10 cellular contexts compared by ENCODE assay signal in the genomic region with DNA sequence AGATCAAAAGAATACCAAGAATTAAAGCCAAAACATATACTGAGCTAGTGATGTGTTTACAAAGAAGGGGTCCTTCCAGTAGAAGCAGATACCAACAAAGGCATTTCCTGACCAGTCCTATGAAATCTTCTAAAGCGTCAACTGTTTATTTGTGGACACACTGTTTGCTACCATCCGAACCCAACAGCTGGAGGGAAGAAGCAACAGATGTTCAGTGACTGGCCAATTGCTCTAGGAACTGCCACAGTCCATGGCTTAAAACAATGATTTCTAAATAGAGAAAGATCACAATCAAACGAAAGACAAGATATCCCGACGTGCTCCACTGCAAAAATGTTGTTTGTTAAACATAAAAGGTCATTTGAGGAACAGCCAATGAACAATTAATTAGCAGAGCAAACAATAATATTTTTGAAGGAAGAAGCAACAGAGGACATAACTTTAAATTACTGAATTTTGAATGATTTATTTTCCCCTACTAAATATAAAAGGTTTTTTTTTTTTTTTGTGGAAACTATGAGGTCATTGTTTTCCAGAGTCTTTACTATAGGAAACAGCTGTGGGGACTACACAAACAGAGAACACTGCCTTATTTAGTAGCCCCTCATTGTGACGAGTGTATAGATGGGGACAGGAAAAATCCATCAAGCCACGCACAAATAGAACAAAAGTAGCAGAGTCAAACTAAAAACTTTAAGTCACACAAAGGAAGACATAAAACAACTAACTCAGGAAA. TPM values are rescaled to one million over a fixed set of nuclear protein-coding genes. Genes with fewer than 3 reads are reported as not detected.
DNase-seq lines count a peak whose midpoint lies in the region; ATAC-seq and FAIRE-seq lines count a peak whose summit lies in the region.
"Had no signal": no experiment of that assay in that cellular context is flagged by ENCODE, and none has a peak within 500 bp of the region (broad histone marks: within the 10 kb centered on the region; RNA-seq: fewer than 3 reads in every experiment).

No MANE protein-coding gene starts in this region.

- peak; percentile 99 for FAIRE-seq in endometrium (lab: Jason Lieb, UNC)
- FAIRE-seq in GM19239 (lab: Jason Lieb, UNC): no peak

- no peak for ATAC-seq in HG03342 (IDR thresholded peaks at IDR 0.05; ENCODE audit: unreplicated experiment)

- H3K27ac ChIP-seq in substantia nigra (ENCODE audit: low read depth, low read length, poor library complexity, severe bottlenecking): peak overlapping the region; percentile 91

- DNase-seq in OCI-M1 (lab: John Stamatoyannopoulos, UW): peak; percentile 13
- peak; percentile 93 to 95 for DNase-seq in lung microvascular endothelial cell (ENCODE audit: low read depth in 2 of 2)
- peak in 7 of 49 donors; percentile 11 to 54 (median 21) for DNase-seq in substantia nigra (lab: John Stamatoyannopoulos, UW)
- no peak for DNase-seq in GM19239 (ENCODE audit: insufficient read length, low spot score)
- DNase-seq in HT-29 (ENCODE audit: low spot score): no peak
- DNase-seq: activated CD4-positive, alpha-beta T cell treated with anti-CD3 and anti-CD28 coated beads for 1 hour; activated naive CD8-positive, alpha-beta T cell treated with anti-CD3 and anti-CD28 coated beads for 36 hours had no signal

RNA-seq across cellular contexts. Expression of a gene that starts 17.2 kb away (rescaled TPM):
- 15.9 and 39.7 TPM in 2 replicates for total RNA-seq in lung microvascular endothelial cell
- total RNA-seq in HT-29 (2014; rRNA removed; shearing (Covaris generic)): 7.7 and 8.5 TPM in 2 replicates

RNA-seq across cellular contexts. Expression of a gene that starts 50.5 kb away (rescaled TPM):
- total RNA-seq in lung microvascular endothelial cell: 0.40 and 0.65 TPM in 2 replicates
- not detected in 2 replicates for total RNA-seq in HT-29 (2014; rRNA removed; shearing (Covaris generic))
- total RNA-seq: activated naive CD8-positive, alpha-beta T cell treated with anti-CD3 and anti-CD28 coated beads for 36 hours; omental fat pad had no signal

Comparison
In these comparisons a context has a peak if more than half of its experiments do, and no peak if none do; other contexts are left out.
1. DNase-seq: peak in OCI-M1 (single experiment) and lung microvascular endothelial cell (2 of 2); none in GM19239 (single experiment) and HT-29 (single experiment).